Comparison of ENCODE assay signal across 8 cellular contexts in genomic region chr21:44880762-44881585, GRCh38. TPM values are rescaled to one million over a fixed set of nuclear protein-coding genes. Genes with fewer than 3 reads are reported as not detected.
DNase-seq lines count a peak whose midpoint lies in the region; ATAC-seq and TF ChIP-seq lines count a peak whose summit lies in the region.

No MANE protein-coding gene starts in this region.

- no peak overlapping the region for H3K4me3 ChIP-seq in right cardiac atrium (ENCODE audit: low read length)

- H3K27ac ChIP-seq in right cardiac atrium (ENCODE audit: low read length) = peak overlapping the region; percentile 51

- no peak for TF ChIP-seq CTCF in type B pancreatic cell (conservative IDR thresholded peaks at IDR 0.05)

- H3K4me1 ChIP-seq in right cardiac atrium (ENCODE audit: control insufficient read depth, insufficient read depth, low read length) = no peaks in the 10 kb centered on the region

- 46% methylated on average over 6 of the region's 6 CpGs for WGBS in right cardiac atrium

- CTCF ChIA-PET in activated naive CD4-positive, alpha-beta T cell treated with anti-CD3 and anti-CD28 coated beads, Interleukin-2, amount 10 ng/mL, durations not matched to agents 7 days and 5 days (lab: Charles Lee) = interaction anchor here (1.3 to 1.6 kb wide), 3 partner anchors 14 to 80 kb away, joined by 5 to 11 read pairs (median 6); partner anchors contain the start of gene UBE2G2

- no peaks in the 10 kb centered on the region for H3K27me3 ChIP-seq in right cardiac atrium (ENCODE audit: control insufficient read depth, insufficient read depth)

- H3K9me3 Mint-ChIP-seq in activated naive CD4-positive, alpha-beta T cell treated with anti-CD3 and anti-CD28 coated beads, Interleukin-2, amount 10 ng/mL, durations not matched to agents 7 days and 5 days = no peaks in the 10 kb centered on the region
- no peaks in the 10 kb centered on the region for H3K9me3 Mint-ChIP-seq in type B pancreatic cell

- intact Hi-C loops in right cardiac atrium (cut with DNase I) = no loop called here

- DNase-seq in activated naive CD4-positive, alpha-beta T cell treated with anti-CD3 and anti-CD28 coated beads, Interleukin-2, amount 10 ng/mL, durations not matched to agents 7 days and 5 days = no peak
- DNase-seq in activated naive CD4-positive, alpha-beta T cell treated with Interleukin-2 at 50 U/mL for 16 hours = no peak
- DNase-seq in UCSD-AML1 (lab: John Stamatoyannopoulos, UW; ENCODE audit: unreplicated experiment) = peak; percentile 48
- DNase-seq in right cardiac atrium = peak in 1 of 3 donors; percentile 18
- DNase-seq in type B pancreatic cell (ENCODE audit: extremely low spot score, unreplicated experiment) = no peak
- DNase-seq in NCI-H524 treated with DMSO at 0.1 percent for 48 hours (lab: John Stamatoyannopoulos, UW) = no peak
- DNase-seq in HuH-7.5 (ENCODE audit: low spot score) = no peak

- ATAC-seq in right cardiac atrium (peak in 1 of 2 donors; percentile 55), GM21528 (IDR thresholded peaks at IDR 0.05; ENCODE audit: low FRiP score, unreplicated experiment) (no peak)

- no peak overlapping the region for H3K4me3 Mint-ChIP-seq in activated naive CD4-positive, alpha-beta T cell treated with anti-CD3 and anti-CD28 coated beads, Interleukin-2, amount 10 ng/mL, durations not matched to agents 7 days and 5 days
- no peak overlapping the region for H3K4me3 Mint-ChIP-seq in type B pancreatic cell

- H3K36me3 Mint-ChIP-seq in activated naive CD4-positive, alpha-beta T cell treated with anti-CD3 and anti-CD28 coated beads, Interleukin-2, amount 10 ng/mL, durations not matched to agents 7 days and 5 days = peaks cover 1% of the 10 kb centered on the region
- no peaks in the 10 kb centered on the region for H3K36me3 Mint-ChIP-seq in type B pancreatic cell

- peaks cover 41% of the 10 kb centered on the region for H3K4me1 Mint-ChIP-seq in activated naive CD4-positive, alpha-beta T cell treated with anti-CD3 and anti-CD28 coated beads, Interleukin-2, amount 10 ng/mL, durations not matched to agents 7 days and 5 days
- H3K4me1 Mint-ChIP-seq in type B pancreatic cell (ENCODE audit: unreplicated experiment) = no peaks in the 10 kb centered on the region

- H3K27me3 Mint-ChIP-seq in activated naive CD4-positive, alpha-beta T cell treated with anti-CD3 and anti-CD28 coated beads, Interleukin-2, amount 10 ng/mL, durations not matched to agents 7 days and 5 days = no peaks in the 10 kb centered on the region
- peaks cover 15% of the 10 kb centered on the region for H3K27me3 Mint-ChIP-seq in type B pancreatic cell

- H3K27ac Mint-ChIP-seq in activated naive CD4-positive, alpha-beta T cell treated with anti-CD3 and anti-CD28 coated beads, Interleukin-2, amount 10 ng/mL, durations not matched to agents 7 days and 5 days = peak overlapping the region; percentile 85
- peak overlapping the region; percentile 29 for H3K27ac Mint-ChIP-seq in type B pancreatic cell

- H3K9me3 ChIP-seq in right cardiac atrium (ENCODE audit: control insufficient read depth, low read length) = no peaks in the 10 kb centered on the region

RNA-seq across cellular contexts. Expression of gene PTTG1IP, which starts 7.5 kb away (rescaled TPM):
- total RNA-seq in right cardiac atrium = 100 to 1,000 TPM; 192 to 206 (median 197) TPM
- polyA plus RNA-seq in right cardiac atrium = 172 TPM
- 168 and 195 TPM in 2 replicates for total RNA-seq in type B pancreatic cell (ENCODE audit: low replicate concordance)

RNA-seq across cellular contexts. Expression of gene ITGB2, which starts 39.7 kb away (rescaled TPM):
- 10 to 100 TPM; 19.1 to 46.5 (median 33.7) TPM for total RNA-seq in right cardiac atrium
- 11.9 TPM for polyA plus RNA-seq in right cardiac atrium
- 0.36 and 0.80 TPM in 2 replicates for total RNA-seq in type B pancreatic cell (ENCODE audit: low replicate concordance)

RNA-seq across cellular contexts. Expression of gene SLX9, which starts 58.9 kb away (rescaled TPM):
- total RNA-seq in right cardiac atrium = 10 to 100 TPM; 19.2 to 26.5 (median 24.1) TPM
- 25.1 TPM for polyA plus RNA-seq in right cardiac atrium
- 25.6 and 33.3 TPM in 2 replicates for total RNA-seq in type B pancreatic cell (ENCODE audit: low replicate concordance)

Comparison
In these comparisons a context has a peak if more than half of its experiments do, and no peak if none do; other contexts are left out.
1. RNA of gene ITGB2, which starts 39.7 kb away (total RNA-seq): 19.1 to 46.5 TPM in right cardiac atrium; 0.36 to 0.80 TPM in type B pancreatic cell; every median in the first group is over 10 times any median in the second.